In genomic region chr10:99532687-99533495, GRCh38 we compare ENCODE assay signal across 9 cellular contexts. TPM values are rescaled to one million over a fixed set of nuclear protein-coding genes. Genes with fewer than 3 reads are reported as not detected.
A peak's percentile ranks its signal among the peaks of the same experiment; 100 is the strongest.
DNase-seq lines count a peak whose midpoint lies in the region; ATAC-seq and TF ChIP-seq lines count a peak whose summit lies in the region.
"Had no signal": no experiment of that assay in that cellular context is flagged by ENCODE, and none has a peak within 500 bp of the region (broad histone marks: within the 10 kb centered on the region; RNA-seq: fewer than 3 reads in every experiment).

Gene NKX2-3 (plus strand): TSS chr10:99532942. CDS start chr10:99533132, 190 bp downstream.

- no peak for TF ChIP-seq CTCF in stomach (IDR thresholded peaks at IDR 0.05)

- H3K4me3 Mint-ChIP-seq in activated naive CD8-positive, alpha-beta T cell treated with anti-CD3 and anti-CD28 coated beads, Interleukin-2, amount 50 U/mL, for 24 hours, result peak within 1 kb of the TSS; percentile 34

- H3K4me1 Mint-ChIP-seq in activated naive CD8-positive, alpha-beta T cell treated with anti-CD3 and anti-CD28 coated beads, Interleukin-2, amount 50 U/mL, for 24 hours, result peaks cover 49% of the 10 kb centered on the region

- WGBS in mesenchymal stem cell, result under 1% methylated on average over 51 of the region's 51 CpGs
- whole genome bisulfite sequencing in stomach, 5 donors, result 4 to 10% (median 7%) methylated on average over 43 to 51 of the region's 51 CpGs

- ATAC-seq in activated naive CD8-positive, alpha-beta T cell treated with anti-CD3 and anti-CD28 coated beads, Interleukin-2, amount 50 U/mL, for 24 hours, result peak; percentile 68

- H2BK120ac ChIP-seq in mesenchymal stem cell (ENCODE audit: low read depth, low read length), result peak within 1 kb of the TSS; percentile 97

- H2AK5ac ChIP-seq in mesenchymal stem cell (ENCODE audit: low read length, severe bottlenecking), result no peak within 1 kb of the TSS

- H2BK5ac ChIP-seq in mesenchymal stem cell (ENCODE audit: low read depth, low read length, poor library complexity, severe bottlenecking), result no peak within 1 kb of the TSS

- TF ChIP-seq EP300 in stomach (IDR thresholded peaks at IDR 0.05), result no peak

- H3K27me3 Mint-ChIP-seq in activated naive CD8-positive, alpha-beta T cell treated with anti-CD3 and anti-CD28 coated beads, Interleukin-2, amount 50 U/mL, for 24 hours, result peaks cover 90% of the 10 kb centered on the region

- H3K4ac ChIP-seq in mesenchymal stem cell (ENCODE audit: low read depth in 1 of 2, low read length in 2 of 2), result peak within 1 kb of the TSS; percentile 91 to 99

- H3K27me3 ChIP-seq in mesenchymal stem cell (ENCODE audit: control insufficient read depth in 1 of 2, insufficient read depth in 1 of 2, low read length in 2 of 2), result peaks cover 96% of the 10 kb centered on the region in 2 experiments
- H3K27me3 ChIP-seq in stomach, result peaks cover 50 to 100% (median 100%) of the 10 kb centered on the region in 3 donors

- DNase-seq in NCI-H2227 (lab: John Stamatoyannopoulos, UW; ENCODE audit: unreplicated experiment), result peak; percentile 35
- DNase-seq in NCI-H2227 treated with DMSO at 0.1 percent for 48 hours (lab: John Stamatoyannopoulos, UW), result no peak
- DNase-seq in M059J (ENCODE audit: low read depth), result peak; percentile 36
- DNase-seq in activated naive CD8-positive, alpha-beta T cell treated with anti-CD3 and anti-CD28 coated beads, Interleukin-2, amount 50 U/mL, for 24 hours, result peak; percentile 68
- peak; percentile 99 for DNase-seq in mesenchymal stem cell
- DNase-seq in stomach, result peak; percentile 49
- no peak for DNase-seq in NCI-H446 treated with DMSO at 0.1 percent for 48 hours (lab: John Stamatoyannopoulos, UW)
- DNase-seq in effector CD4-positive, alpha-beta T cell, result no peak

- peak within 1 kb of the TSS; percentile 97 for H4K91ac ChIP-seq in mesenchymal stem cell (ENCODE audit: low read length)

- no peak for TF ChIP-seq POLR2A in stomach (IDR thresholded peaks at IDR 0.05)

- peaks cover 2% of the 10 kb centered on the region for H3K36me3 Mint-ChIP-seq in activated naive CD8-positive, alpha-beta T cell treated with anti-CD3 and anti-CD28 coated beads, Interleukin-2, amount 50 U/mL, for 24 hours (ENCODE audit: low read depth)

- peak within 1 kb of the TSS; percentile 98 to 99 for H3K18ac ChIP-seq in mesenchymal stem cell (ENCODE audit: low read depth in 1 of 2, low read length in 2 of 2)

- H3K23ac ChIP-seq in mesenchymal stem cell (ENCODE audit: low read length in 2 of 2), result peak within 1 kb of the TSS; percentile 97 to 100

- H3K9me3 Mint-ChIP-seq in activated naive CD8-positive, alpha-beta T cell treated with anti-CD3 and anti-CD28 coated beads, Interleukin-2, amount 50 U/mL, for 24 hours, result no peaks in the 10 kb centered on the region

- peak within 1 kb of the TSS; percentile 52 to 97 for H2BK12ac ChIP-seq in mesenchymal stem cell (ENCODE audit: low read length in 2 of 2)

- peaks cover 6% of the 10 kb centered on the region for H3K9me3 ChIP-seq in mesenchymal stem cell (ENCODE audit: control insufficient read depth, low read length)
- no peaks in the 10 kb centered on the region for H3K9me3 ChIP-seq in stomach

- H3K27ac Mint-ChIP-seq in activated naive CD8-positive, alpha-beta T cell treated with anti-CD3 and anti-CD28 coated beads, Interleukin-2, amount 50 U/mL, for 24 hours, result no peak within 1 kb of the TSS

- H3K14ac ChIP-seq in mesenchymal stem cell (ENCODE audit: low read length in 2 of 2), result peak within 1 kb of the TSS; percentile 45 to 100

- no peak within 1 kb of the TSS for H3K4me2 ChIP-seq in mesenchymal stem cell (ENCODE audit: low read length, poor library complexity, severe bottlenecking)

- peak within 1 kb of the TSS; percentile 4 for H2BK15ac ChIP-seq in mesenchymal stem cell (ENCODE audit: low read depth, poor library complexity, severe bottlenecking)

- H3K4me3 ChIP-seq in mesenchymal stem cell (ENCODE audit: insufficient read depth in 1 of 2, low read depth in 1 of 2, low read length in 2 of 2), result no peak within 1 kb of the TSS
- H3K4me3 ChIP-seq in stomach, result peak within 1 kb of the TSS; percentile 22 to 42 (median 27)
- H3K4me3 ChIP-seq: SK-N-MC had no signal

- H3K9ac ChIP-seq in mesenchymal stem cell (ENCODE audit: low read length), result no peak within 1 kb of the TSS

- peak within 1 kb of the TSS; percentile 93 for H4K8ac ChIP-seq in mesenchymal stem cell (ENCODE audit: low read length)

- no peaks in the 10 kb centered on the region for H3K79me1 ChIP-seq in mesenchymal stem cell (replicated peaks; ENCODE audit: low read length, poor library complexity, severe bottlenecking)

- peaks cover 30% of the 10 kb centered on the region for H3K4me1 ChIP-seq in mesenchymal stem cell (ENCODE audit: control insufficient read depth, insufficient read depth, low read depth, low read length)
- H3K4me1 ChIP-seq in stomach, result peaks cover 32 to 74% (median 64%) of the 10 kb centered on the region in 4 donors

- no peak within 1 kb of the TSS for H3K27ac ChIP-seq in mesenchymal stem cell (ENCODE audit: low read length, poor library complexity, severe bottlenecking)
- H3K27ac ChIP-seq in stomach, result peak within 1 kb of the TSS; percentile 15 to 61 (median 47)
- H3K27ac ChIP-seq: SK-N-MC had no signal

- H2AFZ ChIP-seq in mesenchymal stem cell (ENCODE audit: low read depth, low read length), result peak within 1 kb of the TSS; percentile 23

- H3K36me3 ChIP-seq in mesenchymal stem cell (ENCODE audit: control insufficient read depth in 1 of 2, insufficient read depth in 2 of 2, low read depth in 1 of 2, low read length in 2 of 2) (peaks cover 0 to 5% of the 10 kb centered on the region in 2 experiments), stomach (no peaks in the 10 kb centered on the region)

- intact Hi-C loops in stomach (cut with DNase I; ENCODE audit: low total_unique reads), result no loop called here

RNA-seq across cellular contexts. Expression of gene NKX2-3, which starts in this region (rescaled TPM):
- 0.12 TPM in 1 of 2 replicates, not detected in the other for total RNA-seq in M059J (2014; rRNA removed; shearing (Covaris generic))
- 59.0 TPM for polyA plus RNA-seq in mesenchymal stem cell (2013, experiment 1 of 2)
- polyA plus RNA-seq in mesenchymal stem cell (2013, experiment 2 of 2), result 58.4 TPM
- total RNA-seq in stomach, result 1 to 10 TPM in 3 of 5 donors, under 1 TPM in 1, not detected in 1; 0.45 to 5.8 (median 1.9) TPM
- 1 to 10 TPM; 1.0 to 3.2 (median 1.1) TPM for polyA plus RNA-seq in stomach

Comparison
In these comparisons a context has a peak if more than half of its experiments do, and no peak if none do; other contexts are left out.
1. DNase-seq: peak in NCI-H2227 (single experiment), activated naive CD8-positive, alpha-beta T cell treated with anti-CD3 and anti-CD28 coated beads, Interleukin-2, amount 50 U/mL, for 24 hours (single experiment), mesenchymal stem cell (single experiment) and stomach (single experiment); none in NCI-H2227 treated with DMSO at 0.1 percent for 48 hours (single experiment), NCI-H446 treated with DMSO at 0.1 percent for 48 hours (single experiment) and effector CD4-positive, alpha-beta T cell (single experiment).
2. Peak in DNase-seq in M059J; RNA of the gene not detected or under 1 TPM.
3. H3K4me3 ChIP-seq: peak in stomach (4 of 4); none in mesenchymal stem cell (0 of 2).